Comparison of ENCODE assay signal across 27 cellular contexts in the genomic region with DNA sequence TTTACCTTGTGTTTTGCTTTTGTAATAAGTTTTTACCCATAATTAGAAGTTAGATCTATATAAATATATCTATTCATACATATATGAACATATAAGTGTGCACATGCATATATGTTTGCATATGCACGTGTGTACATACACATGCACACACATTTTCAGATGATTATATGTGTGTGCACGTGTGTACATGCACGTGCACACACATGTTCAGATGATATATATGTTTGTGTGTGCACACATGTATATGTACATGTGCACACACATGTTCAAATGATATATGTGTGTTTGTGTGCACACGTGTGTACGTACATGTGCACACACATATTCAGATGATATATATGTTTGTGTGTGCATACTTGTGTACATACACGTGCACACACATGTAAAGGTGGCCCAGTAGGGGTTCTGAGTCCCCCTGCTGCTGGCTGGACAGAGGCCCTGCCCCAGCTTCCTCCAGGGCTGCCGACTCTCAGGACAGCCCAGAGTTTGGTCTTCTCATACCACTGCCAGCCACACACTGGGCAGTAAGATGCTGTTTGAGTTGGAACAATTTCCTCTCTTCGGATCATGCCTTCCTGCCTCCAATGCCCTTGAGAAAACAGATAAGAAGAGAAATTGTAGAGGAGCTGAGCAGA.
DNase-seq lines count a peak whose midpoint lies in the region; ATAC-seq, FAIRE-seq and TF ChIP-seq lines count a peak whose summit lies in the region.
"Had no signal": no experiment of that assay in that cellular context is flagged by ENCODE, and none has a peak within 500 bp of the region (broad histone marks: within the 10 kb centered on the region; RNA-seq: fewer than 3 reads in every experiment).

No MANE protein-coding gene starts in this region.

- DNase-seq in right atrium auricular region (ENCODE audit: low spot score) (peak; percentile 16), Right ventricle myocardium inferior (ENCODE audit: missing footprints) (no peak), H1 (ENCODE audit: low read depth in 1 of 2, low spot score in 2 of 2) (no peak), kidney (peak; percentile 26), progenitor cell of endocrine pancreas (ENCODE audit: low spot score, unreplicated experiment) (no peak), gastrocnemius medialis (no peak), inferior parietal cortex (ENCODE audit: extremely low spot score) (no peak)
- DNase-seq in activated naive CD4-positive, alpha-beta T cell treated with anti-CD3 and anti-CD28 coated beads, Interleukin-2, amount 10 ng/mL, durations not matched to agents 7 days and 5 days: no peak
- DNase-seq: 8988T; ACHN; AML-193; BE2C; CD4-positive, alpha-beta T cell; CD8-positive, alpha-beta memory T cell; DMS 273 treated with DMSO at 0.1 percent for 48 hours; DMS79; EL; GDM1 had no signal

- H3K27ac ChIP-seq in right atrium auricular region: no peak overlapping the region
- H3K27ac ChIP-seq in H1 (ENCODE audit: low read depth, low read length): no peak overlapping the region
- H3K27ac ChIP-seq in kidney (ENCODE audit: low read depth in 2 of 2, low read length in 2 of 2): no peak overlapping the region
- H3K27ac ChIP-seq in gastrocnemius medialis: no peak overlapping the region
- H3K27ac ChIP-seq: A549; BLaER1 treated with 17β-estradiol and CSF1 and Interleukin-3, amounts not matched to agents 10 nM and 100 nM had no signal

- H3K79me2 ChIP-seq in H1 (ENCODE audit: control insufficient read depth in 1 of 2, insufficient read depth in 2 of 2, low read length in 2 of 2): no peaks in the 10 kb centered on the region

- CTCF ChIA-PET in H1 (lab: Charles Lee; ENCODE audit: partially characterized antibody): interaction anchor here (0.8 to 2.1 kb wide), 2 partner anchors 66 to 194 kb away, joined by 3 to 5 read pairs; no protein-coding TSS in a partner anchor
- CTCF ChIA-PET in activated naive CD4-positive, alpha-beta T cell treated with anti-CD3 and anti-CD28 coated beads, Interleukin-2, amount 10 ng/mL, durations not matched to agents 7 days and 5 days (lab: Charles Lee): no interaction called here

- intact Hi-C loops in Right ventricle myocardium inferior (cut with DNase I): no loop called here
- intact Hi-C loops in kidney (cut with DNase I): no loop called here
- intact Hi-C loops in gastrocnemius medialis (cut with DNase I; ENCODE audit: low total_unique reads): no loop called here

- H3K9me3 ChIP-seq in right atrium auricular region: no peaks in the 10 kb centered on the region
- H3K9me3 ChIP-seq in H1 (ENCODE audit: insufficient read depth in 2 of 2, low read depth in 1 of 2, low read length in 1 of 2): peaks cover 0 to 5% of the 10 kb centered on the region in 2 experiments; a peak in 1 of 4 replicates
- H3K9me3 ChIP-seq in kidney (ENCODE audit: control insufficient read depth in 1 of 2, low read length in 2 of 2): no peaks in the 10 kb centered on the region
- H3K9me3 ChIP-seq in gastrocnemius medialis: no peaks in the 10 kb centered on the region
- H3K9me3 ChIP-seq: A549; BE2C; BLaER1 treated with 17β-estradiol and CSF1 and Interleukin-3, amounts not matched to agents 10 nM and 100 nM; HAP-1 had no signal

- no peak overlapping the region for H4K91ac ChIP-seq in H1 (replicated peaks; ENCODE audit: insufficient read length, low read length)

- H4K20me1 ChIP-seq in H1 (replicated peaks in 1 of 2; ENCODE audit: control insufficient read depth in 1 of 2, insufficient read depth in 2 of 2, low read length in 2 of 2): no peaks in the 10 kb centered on the region

- no peak for TF ChIP-seq CTCF in right atrium auricular region (IDR thresholded peaks at IDR 0.05)
- TF ChIP-seq CTCF in H1 (IDR thresholded peaks at IDR 0.05; ENCODE audit: control extremely low read depth in 1 of 3, insufficient read depth in 1 of 3, low read depth in 1 of 3, low read length in 3 of 3): no peak
- no peak for TF ChIP-seq CTCF in kidney (IDR thresholded peaks at IDR 0.05; ENCODE audit: borderline replicate concordance, extremely low read depth, insufficient read depth)
- no peak for TF ChIP-seq CTCF in progenitor cell of endocrine pancreas (IDR thresholded peaks at IDR 0.05; ENCODE audit: unreplicated experiment)
- no peak for TF ChIP-seq CTCF in gastrocnemius medialis (IDR thresholded peaks at IDR 0.05 in 4 of 5, conservative IDR thresholded peaks at IDR 0.05 in 1 of 5)

- TF ChIP-seq EP300 in H1 (IDR thresholded peaks at IDR 0.05; ENCODE audit: borderline replicate concordance in 1 of 2, low read depth in 2 of 2, low read length in 2 of 2): no peak

- no peak overlapping the region for H3K23ac ChIP-seq in H1 (ENCODE audit: insufficient read length)

- no peak overlapping the region for H2BK15ac ChIP-seq in H1 (ENCODE audit: low read length)

- peak overlapping the region; percentile 15 for H3K27ac Mint-ChIP-seq in progenitor cell of endocrine pancreas
- H3K27ac Mint-ChIP-seq in activated naive CD4-positive, alpha-beta T cell treated with anti-CD3 and anti-CD28 coated beads, Interleukin-2, amount 10 ng/mL, durations not matched to agents 7 days and 5 days: no peak overlapping the region
- H3K27ac Mint-ChIP-seq: CD4-positive, alpha-beta T cell; GM23338 had no signal

- H2BK20ac ChIP-seq in H1 (ENCODE audit: low read length): no peak overlapping the region

- H3K4me3 ChIP-seq in right atrium auricular region (no peak overlapping the region), H1 (ENCODE audit: extremely low read depth in 1 of 4, insufficient read depth in 2 of 4, low read depth in 3 of 4, low read length in 4 of 4) (no peak overlapping the region), kidney (ENCODE audit: low read length in 2 of 2) (no peak overlapping the region), gastrocnemius medialis (no peak overlapping the region)
- H3K4me3 ChIP-seq: A549; BLaER1 treated with 17β-estradiol and CSF1 and Interleukin-3, amounts not matched to agents 10 nM and 100 nM; GM12878; GM23338; HAP-1 had no signal

- peak overlapping the region; percentile 39; the same call in 1 of the 2 replicates for H2BK12ac ChIP-seq in H1 (ENCODE audit: low read depth, low read length)

- H3K79me1 ChIP-seq in H1 (ENCODE audit: low read depth, low read length): no peaks in the 10 kb centered on the region

- no peak overlapping the region for H4K5ac ChIP-seq in H1 (ENCODE audit: insufficient read length, low read depth, low read length)

- no peak overlapping the region for H3K4me2 ChIP-seq in H1 (ENCODE audit: insufficient read depth in 1 of 2, low read depth in 2 of 2, low read length in 2 of 2)
- H3K4me2 ChIP-seq: A549; BLaER1 treated with 17β-estradiol and CSF1 and Interleukin-3, amounts not matched to agents 10 nM and 100 nM; GM23338 had no signal

- ATAC-seq in Right ventricle myocardium inferior (no peak), gastrocnemius medialis (no peak)
- ATAC-seq: A549, GM12878, GM23338 had no signal

- H3K56ac ChIP-seq in H1 (replicated peaks; ENCODE audit: insufficient read length, low read depth, low read length): no peak overlapping the region

- H3K4me1 ChIP-seq in right atrium auricular region: no peaks in the 10 kb centered on the region
- peaks cover 6 to 33% (median 19%) of the 10 kb centered on the region in 4 experiments for H3K4me1 ChIP-seq in H1 (replicated peaks in 1 of 4; ENCODE audit: control insufficient read depth in 3 of 4, insufficient read depth in 4 of 4, low read length in 3 of 4)
- no peaks in the 10 kb centered on the region for H3K4me1 ChIP-seq in kidney (ENCODE audit: control insufficient read depth in 1 of 2, insufficient read depth in 1 of 2, low read depth in 1 of 2, low read length in 2 of 2)
- no peaks in the 10 kb centered on the region for H3K4me1 ChIP-seq in gastrocnemius medialis
- H3K4me1 ChIP-seq: A549, BE2C, HAP-1 had no signal

- no peaks in the 10 kb centered on the region for H3K36me3 ChIP-seq in right atrium auricular region
- H3K36me3 ChIP-seq in H1 (ENCODE audit: control insufficient read depth in 2 of 4, insufficient read depth in 4 of 4, low read length in 3 of 4): no peaks in the 10 kb centered on the region
- no peaks in the 10 kb centered on the region for H3K36me3 ChIP-seq in kidney (ENCODE audit: control insufficient read depth in 1 of 2, insufficient read depth in 2 of 2, low read length in 2 of 2)
- H3K36me3 ChIP-seq in gastrocnemius medialis: no peaks in the 10 kb centered on the region
- H3K36me3 ChIP-seq: BE2C; BLaER1 treated with 17β-estradiol and CSF1 and Interleukin-3, amounts not matched to agents 10 nM and 100 nM; HAP-1 had no signal

- no peak overlapping the region for H3K14ac ChIP-seq in H1 (ENCODE audit: insufficient read length)

- H3K18ac ChIP-seq in H1 (ENCODE audit: extremely low read depth, low read length): no peak overlapping the region

- TF ChIP-seq POLR2A in H1 (IDR thresholded peaks at IDR 0.05; ENCODE audit: control extremely low read depth in 1 of 2, low read depth in 2 of 2, low read length in 2 of 2) (no peak), gastrocnemius medialis (IDR thresholded peaks at IDR 0.05) (no peak)

- TF ChIP-seq RAD21 in H1 (IDR thresholded peaks at IDR 0.05 in 1 of 2, conservative IDR thresholded peaks at IDR 0.05 in 1 of 2; ENCODE audit: low read depth in 2 of 2, low read length in 2 of 2): no peak

- no peak overlapping the region for H3K4me3 Mint-ChIP-seq in progenitor cell of endocrine pancreas (ENCODE audit: low read depth)
- H3K4me3 Mint-ChIP-seq in activated naive CD4-positive, alpha-beta T cell treated with anti-CD3 and anti-CD28 coated beads, Interleukin-2, amount 10 ng/mL, durations not matched to agents 7 days and 5 days: no peak overlapping the region
- H3K4me3 Mint-ChIP-seq: CD14-positive monocyte; CD4-positive, alpha-beta T cell; GM23338 had no signal

- no peak overlapping the region for H3K9ac ChIP-seq in H1 (replicated peaks in 1 of 4; ENCODE audit: extremely low read depth in 1 of 4, low read depth in 3 of 4, low read length in 3 of 4)
- no peak overlapping the region for H3K9ac ChIP-seq in kidney (ENCODE audit: low read length in 2 of 2)
- H3K9ac ChIP-seq: BLaER1 treated with 17β-estradiol and CSF1 and Interleukin-3, amounts not matched to agents 10 nM and 100 nM had no signal

- H4K8ac ChIP-seq in H1 (ENCODE audit: extremely low read depth, insufficient read depth, low read length): no peak overlapping the region

- no peak overlapping the region for H2AFZ ChIP-seq in H1 (ENCODE audit: low read length)

- POLR2A ChIA-PET in H1 (lab: Charles Lee; ENCODE audit: partially characterized antibody): no interaction called here

- in situ Hi-C loops in gastrocnemius medialis (cut with MboI; ENCODE audit: low sequenced_read_pairs in 4 of 4): no loop called here

- 81% methylated on average over 8 of the region's 8 CpGs; no CpG with 5 or more reads in 1 of the 2 experiments for WGBS in H1 (ENCODE audit: extremely low coverage in 1 of 2, insufficient coverage in 1 of 2, insufficient read length in 1 of 2, insufficient replicate concordance in 2 of 2, low coverage in 1 of 2, low lambda C conversion rate in 2 of 2, missing lambda C conversion rate in 1 of 2), 2 experiments

- H3K23me2 ChIP-seq in H1 (ENCODE audit: low read depth, low read length): no peaks in the 10 kb centered on the region; the same call in 1 of the 2 replicates

- H3K27me3 ChIP-seq in right atrium auricular region (no peaks in the 10 kb centered on the region), H1 (replicated peaks in 1 of 4; ENCODE audit: control insufficient read depth in 3 of 4, extremely low read depth in 1 of 4, insufficient read depth in 3 of 4, low read length in 3 of 4) (no peaks in the 10 kb centered on the region; a peak in 2 of 7 replicates), gastrocnemius medialis (peaks cover 0 to 18% (median 0%) of the 10 kb centered on the region in 3 donors)
- H3K27me3 ChIP-seq: BE2C had no signal

- peaks cover 17% of the 10 kb centered on the region for H3K27me3 Mint-ChIP-seq in progenitor cell of endocrine pancreas
- peaks cover 14% of the 10 kb centered on the region for H3K27me3 Mint-ChIP-seq in activated naive CD4-positive, alpha-beta T cell treated with anti-CD3 and anti-CD28 coated beads, Interleukin-2, amount 10 ng/mL, durations not matched to agents 7 days and 5 days

- no peaks in the 10 kb centered on the region for H3K36me3 Mint-ChIP-seq in progenitor cell of endocrine pancreas (ENCODE audit: insufficient read depth)
- H3K36me3 Mint-ChIP-seq in activated naive CD4-positive, alpha-beta T cell treated with anti-CD3 and anti-CD28 coated beads, Interleukin-2, amount 10 ng/mL, durations not matched to agents 7 days and 5 days: no peaks in the 10 kb centered on the region
- H3K36me3 Mint-ChIP-seq: CD14-positive monocyte; CD8-positive, alpha-beta memory T cell had no signal

- no peak overlapping the region for H2AK5ac ChIP-seq in H1 (ENCODE audit: low read depth, low read length)

- peaks cover 15% of the 10 kb centered on the region for H3K4me1 Mint-ChIP-seq in progenitor cell of endocrine pancreas (ENCODE audit: low read depth)
- H3K4me1 Mint-ChIP-seq in activated naive CD4-positive, alpha-beta T cell treated with anti-CD3 and anti-CD28 coated beads, Interleukin-2, amount 10 ng/mL, durations not matched to agents 7 days and 5 days: no peaks in the 10 kb centered on the region
- H3K4me1 Mint-ChIP-seq: CD14-positive monocyte; CD8-positive, alpha-beta memory T cell had no signal

- no peak for FAIRE-seq in H1 (lab: Jason Lieb, UNC)
- no peak for FAIRE-seq in kidney (lab: Jason Lieb, UNC)
- FAIRE-seq: A549, D721Med, GM12878, GM19239, H54 had no signal

- peaks cover 5% of the 10 kb centered on the region for H3K9me3 Mint-ChIP-seq in progenitor cell of endocrine pancreas (ENCODE audit: low read depth)
- H3K9me3 Mint-ChIP-seq in activated naive CD4-positive, alpha-beta T cell treated with anti-CD3 and anti-CD28 coated beads, Interleukin-2, amount 10 ng/mL, durations not matched to agents 7 days and 5 days: peaks cover 2% of the 10 kb centered on the region
- H3K9me3 Mint-ChIP-seq: CD4-positive, alpha-beta T cell had no signal

- H2BK5ac ChIP-seq in H1 (ENCODE audit: low read depth, low read length): no peak overlapping the region

- no peak overlapping the region for H2BK120ac ChIP-seq in H1 (replicated peaks; ENCODE audit: low read depth, low read length)

- no peak overlapping the region for H3K4ac ChIP-seq in H1 (replicated peaks; ENCODE audit: insufficient read length, low read depth, low read length)

Comparison
In these comparisons a context has a peak if more than half of its experiments do, and no peak if none do; other contexts are left out.
1. DNase-seq: peak in right atrium auricular region (single experiment) and kidney (single experiment); none in Right ventricle myocardium inferior (single experiment), H1 (0 of 2), progenitor cell of endocrine pancreas (single experiment), activated naive CD4-positive, alpha-beta T cell treated with anti-CD3 and anti-CD28 coated beads, Interleukin-2, amount 10 ng/mL, durations not matched to agents 7 days and 5 days (single experiment), gastrocnemius medialis (0 of 2) and inferior parietal cortex (single experiment).